13 cellular contexts compared by ENCODE assay signal in the genomic region with DNA sequence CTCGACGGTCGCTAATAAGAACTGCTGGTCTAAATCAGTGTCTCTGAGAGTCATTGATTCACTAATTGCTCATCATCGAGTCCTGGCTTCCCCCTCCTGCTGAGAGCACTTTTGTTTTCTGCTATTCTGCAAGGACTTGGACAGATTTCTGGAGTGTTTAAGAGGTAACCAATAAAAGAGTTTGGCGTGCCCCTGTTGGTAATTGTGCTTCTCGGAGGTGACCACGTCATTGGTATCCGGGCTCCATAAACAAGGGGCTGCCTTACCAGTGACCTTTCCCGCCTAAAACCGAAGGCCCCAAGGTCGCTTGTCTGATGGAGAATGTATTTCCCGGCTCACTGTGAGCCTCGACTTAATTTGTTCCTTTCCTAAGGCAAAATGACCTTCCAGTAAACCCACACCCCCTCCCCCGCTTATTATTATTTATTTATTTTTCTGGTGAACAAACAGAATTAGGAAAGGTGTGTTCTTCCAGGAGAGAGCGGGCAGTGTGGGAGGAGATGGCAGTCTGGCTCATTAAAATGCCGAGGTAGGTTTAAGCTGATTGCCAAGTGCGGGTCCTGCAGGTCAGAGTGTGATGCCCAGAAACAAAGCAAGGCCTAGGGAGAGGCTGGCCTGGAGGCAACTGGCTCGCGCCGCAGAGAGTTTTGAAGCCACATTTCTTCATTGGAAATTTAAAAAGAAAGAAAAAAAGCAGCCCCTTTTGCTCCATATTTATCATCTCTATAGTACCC. TPM values are rescaled to one million over a fixed set of nuclear protein-coding genes. Genes with fewer than 3 reads are reported as not detected.
DNase-seq lines count a peak whose midpoint lies in the region; ATAC-seq and TF ChIP-seq lines count a peak whose summit lies in the region.
"Had no signal": no experiment of that assay in that cellular context is flagged by ENCODE, and none has a peak within 500 bp of the region (broad histone marks: within the 10 kb centered on the region; RNA-seq: fewer than 3 reads in every experiment).

No MANE protein-coding gene starts in this region.

- TF ChIP-seq CTCF in OCI-LY7 (conservative IDR thresholded peaks at IDR 0.05; ENCODE audit: low read length) (no peak), type B pancreatic cell (conservative IDR thresholded peaks at IDR 0.05) (no peak)

- no peaks in the 10 kb centered on the region for H3K9me3 Mint-ChIP-seq in activated naive CD4-positive, alpha-beta T cell treated with anti-CD3 and anti-CD28 coated beads, Interleukin-2, amount 50 U/mL, for 24 hours
- no peaks in the 10 kb centered on the region for H3K9me3 Mint-ChIP-seq in activated naive CD4-positive, alpha-beta T cell treated with anti-CD3 and anti-CD28 coated beads for 36 hours
- no peaks in the 10 kb centered on the region for H3K9me3 Mint-ChIP-seq in type B pancreatic cell

- CTCF ChIA-PET in activated naive CD4-positive, alpha-beta T cell treated with anti-CD3 and anti-CD28 coated beads for 36 hours (lab: Charles Lee): interaction anchor here (1.3 kb wide), 1 partner anchor 154 kb away, joined by 5 read pairs; no protein-coding TSS in a partner anchor
- CTCF ChIA-PET in OCI-LY7 (lab: Charles Lee; ENCODE audit: unreplicated experiment): no interaction called here

- H3K4me1 ChIP-seq in OCI-LY7 (ENCODE audit: insufficient read depth, low read length, poor library complexity, severe bottlenecking): peaks cover 49% of the 10 kb centered on the region

- no peaks in the 10 kb centered on the region for H3K27me3 Mint-ChIP-seq in activated naive CD4-positive, alpha-beta T cell treated with anti-CD3 and anti-CD28 coated beads, Interleukin-2, amount 50 U/mL, for 24 hours
- H3K27me3 Mint-ChIP-seq in activated naive CD4-positive, alpha-beta T cell treated with anti-CD3 and anti-CD28 coated beads for 36 hours (ENCODE audit: low read depth): no peaks in the 10 kb centered on the region
- H3K27me3 Mint-ChIP-seq in type B pancreatic cell: no peaks in the 10 kb centered on the region
- H3K27me3 Mint-ChIP-seq: B cell had no signal

- no TSS peak for BruUV-seq in OCI-LY7 (replicated peaks; lab: Mats Ljungman, UMichigan)

- POLR2A ChIA-PET in OCI-LY7 (lab: Charles Lee): interaction anchor here (0.7 kb wide), 1 partner anchor 15 kb away, joined by 3 read pairs; no protein-coding TSS in a partner anchor

- peaks cover 6% of the 10 kb centered on the region for H3K36me3 Mint-ChIP-seq in activated naive CD4-positive, alpha-beta T cell treated with anti-CD3 and anti-CD28 coated beads, Interleukin-2, amount 50 U/mL, for 24 hours
- H3K36me3 Mint-ChIP-seq in activated naive CD4-positive, alpha-beta T cell treated with anti-CD3 and anti-CD28 coated beads for 36 hours (ENCODE audit: low read depth): peaks cover 6% of the 10 kb centered on the region
- peaks cover 26% of the 10 kb centered on the region for H3K36me3 Mint-ChIP-seq in type B pancreatic cell

- no peak for DNase-seq in activated naive CD4-positive, alpha-beta T cell treated with anti-CD3 and anti-CD28 coated beads for 36 hours
- no peak for DNase-seq in OCI-LY7 (ENCODE audit: low spot score)
- peak; percentile 44 for DNase-seq in iris pigment epithelial cell (ENCODE audit: low read depth)
- DNase-seq in type B pancreatic cell (ENCODE audit: extremely low spot score, unreplicated experiment): no peak
- DNase-seq in cerebellar cortex (ENCODE audit: low spot score): no peak
- no peak for DNase-seq in HK-2 (ENCODE audit: unreplicated experiment)
- DNase-seq: activated CD4-positive, alpha-beta T cell treated with anti-CD3 and anti-CD28 coated beads for 48 hours; occipital lobe; SHP77 treated with DMSO at 0.1 percent for 48 hours had no signal

- peaks cover 6% of the 10 kb centered on the region; the same call in 1 of the 2 replicates for H3K79me2 ChIP-seq in OCI-LY7 (ENCODE audit: insufficient read depth, low read depth, low read length)

- no peak for ATAC-seq in GM21528 (IDR thresholded peaks at IDR 0.05; ENCODE audit: low FRiP score, unreplicated experiment)

- peaks cover 68% of the 10 kb centered on the region for H3K4me1 Mint-ChIP-seq in activated naive CD4-positive, alpha-beta T cell treated with anti-CD3 and anti-CD28 coated beads, Interleukin-2, amount 50 U/mL, for 24 hours
- H3K4me1 Mint-ChIP-seq in activated naive CD4-positive, alpha-beta T cell treated with anti-CD3 and anti-CD28 coated beads for 36 hours (ENCODE audit: low read depth): peaks cover 48% of the 10 kb centered on the region
- H3K4me1 Mint-ChIP-seq in type B pancreatic cell (ENCODE audit: unreplicated experiment): peaks cover 83% of the 10 kb centered on the region

- intact Hi-C loops in activated naive CD4-positive, alpha-beta T cell treated with anti-CD3 and anti-CD28 coated beads for 36 hours (cut with micrococcal nuclease): no loop called here
- intact Hi-C loops in OCI-LY7 (cut with micrococcal nuclease; ENCODE audit: unreplicated experiment): loop anchor here (5.0 kb wide), 1 partner anchor 116 kb away; no protein-coding TSS in a partner anchor

- no peaks in the 10 kb centered on the region for H4K20me1 ChIP-seq in OCI-LY7 (ENCODE audit: insufficient read depth, low read length)

- no peak overlapping the region for H3K27ac Mint-ChIP-seq in activated naive CD4-positive, alpha-beta T cell treated with anti-CD3 and anti-CD28 coated beads, Interleukin-2, amount 50 U/mL, for 24 hours
- no peak overlapping the region for H3K27ac Mint-ChIP-seq in activated naive CD4-positive, alpha-beta T cell treated with anti-CD3 and anti-CD28 coated beads for 36 hours
- H3K27ac Mint-ChIP-seq in type B pancreatic cell: peak overlapping the region; percentile 4

- H3K9me2 ChIP-seq in OCI-LY7 (ENCODE audit: insufficient read depth, low read length): no peaks in the 10 kb centered on the region

- no peak overlapping the region for H2AFZ ChIP-seq in OCI-LY7 (ENCODE audit: low read length)

- peak overlapping the region; percentile 80 for H3K4me2 ChIP-seq in OCI-LY7 (ENCODE audit: low read length)

- H3K4me3 ChIP-seq in OCI-LY7 (ENCODE audit: low read depth, low read length, poor library complexity, severe bottlenecking): peak overlapping the region; percentile 54
- H3K4me3 ChIP-seq: tibial nerve had no signal

- H3K4me3 Mint-ChIP-seq in activated naive CD4-positive, alpha-beta T cell treated with anti-CD3 and anti-CD28 coated beads, Interleukin-2, amount 50 U/mL, for 24 hours: peak overlapping the region; percentile 69
- no peak overlapping the region for H3K4me3 Mint-ChIP-seq in activated naive CD4-positive, alpha-beta T cell treated with anti-CD3 and anti-CD28 coated beads for 36 hours
- H3K4me3 Mint-ChIP-seq in type B pancreatic cell: peak overlapping the region; percentile 50

- H3K27ac ChIP-seq in OCI-LY7 (ENCODE audit: low read depth, low read length, poor library complexity, severe bottlenecking): peak overlapping the region; percentile 70
- H3K27ac ChIP-seq: tibial nerve had no signal

- peaks cover 57% of the 10 kb centered on the region for H3K36me3 ChIP-seq in OCI-LY7 (ENCODE audit: insufficient read depth, low read length)
- H3K36me3 ChIP-seq: tibial nerve had no signal

- no peaks in the 10 kb centered on the region for H3K9me3 ChIP-seq in OCI-LY7 (ENCODE audit: low read length)
- H3K9me3 ChIP-seq: tibial nerve had no signal

RNA-seq across cellular contexts. Expression of gene MSI2, which starts 30.2 kb away (rescaled TPM):
- 10 to 100 TPM; 38.8 to 39.0 TPM for total RNA-seq in activated naive CD4-positive, alpha-beta T cell treated with anti-CD3 and anti-CD28 coated beads for 36 hours
- total RNA-seq in OCI-LY7 (2014; rRNA removed; shearing (Covaris generic)): 131 and 226 TPM in 2 replicates
- total RNA-seq in OCI-LY7 (2022): 164 and 193 TPM in 2 replicates
- 65.0 and 158 TPM in 2 replicates for total RNA-seq in type B pancreatic cell (ENCODE audit: low replicate concordance)
